Comparison of ENCODE assay signal across 8 cellular contexts in the genomic region with DNA sequence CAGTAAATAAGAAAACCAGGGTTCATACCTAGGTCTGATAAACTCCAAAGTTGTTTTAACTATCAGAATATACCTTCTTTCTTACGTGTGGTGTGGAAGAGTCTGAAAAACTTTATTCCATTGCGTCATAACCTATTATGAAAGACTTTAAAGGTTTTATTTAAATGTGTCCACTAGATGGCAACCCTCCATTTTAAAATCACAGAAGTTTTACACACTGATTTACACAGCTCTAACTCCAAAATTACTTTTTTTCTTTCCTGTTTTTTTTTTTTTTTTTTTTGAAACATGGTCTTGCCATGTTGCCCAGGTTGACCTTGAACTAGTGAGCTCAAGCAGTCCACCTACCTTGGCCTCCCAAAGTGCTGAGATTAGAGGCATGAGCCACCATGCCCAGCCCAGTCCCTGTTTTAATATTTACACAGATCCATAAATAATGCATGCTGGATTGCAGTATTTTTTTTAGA. TPM values are rescaled to one million over a fixed set of nuclear protein-coding genes. Genes with fewer than 3 reads are reported as not detected.
A peak's percentile ranks its signal among the peaks of the same experiment; 100 is the strongest.
DNase-seq lines count a peak whose midpoint lies in the region; TF ChIP-seq lines count a peak whose summit lies in the region.

No MANE protein-coding gene starts in this region.

- no peaks in the 10 kb centered on the region for H3K4me1 Mint-ChIP-seq in Caco-2 (ENCODE audit: low read depth, unreplicated experiment)

- no peak overlapping the region for H2BK5ac ChIP-seq in mesendoderm (ENCODE audit: low read length)

- H3K36me3 ChIP-seq in Caco-2 (ENCODE audit: control insufficient read depth, insufficient read depth, low read length) (no peaks in the 10 kb centered on the region), Peyer's patch (no peaks in the 10 kb centered on the region), mesendoderm (ENCODE audit: control insufficient read depth, insufficient read depth, low read length) (no peaks in the 10 kb centered on the region), uterus (no peaks in the 10 kb centered on the region)

- peak overlapping the region in 2 of 4 donors; percentile 2 to 7 for H3K27ac ChIP-seq in Peyer's patch
- no peak overlapping the region for H3K27ac ChIP-seq in mesendoderm (ENCODE audit: low read depth, low read length)
- peak overlapping the region; percentile 65 to 71 for H3K27ac ChIP-seq in uterus

- H3K27me3 Mint-ChIP-seq in Caco-2 (ENCODE audit: insufficient read depth, unreplicated experiment) = no peaks in the 10 kb centered on the region

- H3K9me3 Mint-ChIP-seq in Caco-2 (ENCODE audit: unreplicated experiment) = no peaks in the 10 kb centered on the region

- no peak overlapping the region for H3K4ac ChIP-seq in mesendoderm (ENCODE audit: low read depth, low read length)

- WGBS in mesendoderm (ENCODE audit: extremely low coverage, insufficient coverage, low lambda C conversion rate) = no CpG with 5 or more reads among the region's 2 CpGs

- H2AK5ac ChIP-seq in mesendoderm (ENCODE audit: low read length) = no peak overlapping the region

- H3K4me3 ChIP-seq in Caco-2 (ENCODE audit: low read depth, low read length) = no peak overlapping the region
- no peak overlapping the region for H3K4me3 ChIP-seq in Peyer's patch
- H3K4me3 ChIP-seq in mesendoderm (ENCODE audit: low read length) = no peak overlapping the region
- no peak overlapping the region for H3K4me3 ChIP-seq in uterus

- H4K8ac ChIP-seq in mesendoderm (ENCODE audit: low read depth, low read length) = no peak overlapping the region

- no peak overlapping the region for H2BK15ac ChIP-seq in mesendoderm (replicated peaks; ENCODE audit: low read depth)

- no peaks in the 10 kb centered on the region for H3K79me1 ChIP-seq in mesendoderm (ENCODE audit: low read length)

- CTCF ChIA-PET in Caco-2 (lab: Charles Lee) = interaction anchor here (0.6 to 4.1 kb wide), 24 partner anchors 12 to 1015 kb away, joined by 3 to 88 read pairs (median 4); partner anchors contain the start of genes ATF1, DAZAP2, DIP2B and LETMD1

- H3K27me3 ChIP-seq in Caco-2 (replicated peaks; ENCODE audit: control insufficient read depth, insufficient read depth, low read length) (no peaks in the 10 kb centered on the region), Peyer's patch (no peaks in the 10 kb centered on the region), mesendoderm (ENCODE audit: insufficient read depth, low read length, poor library complexity) (no peaks in the 10 kb centered on the region), uterus (no peaks in the 10 kb centered on the region)

- H3K56ac ChIP-seq in mesendoderm (ENCODE audit: low read length) = no peak overlapping the region

- no peak overlapping the region for H2BK120ac ChIP-seq in mesendoderm (ENCODE audit: low read depth, low read length)

- no peaks in the 10 kb centered on the region for H3K36me3 Mint-ChIP-seq in Caco-2 (ENCODE audit: insufficient read depth, unreplicated experiment)

- H3K4me1 ChIP-seq in Caco-2 (no peaks in the 10 kb centered on the region), Peyer's patch (no peaks in the 10 kb centered on the region), mesendoderm (ENCODE audit: control insufficient read depth, low read depth, low read length) (no peaks in the 10 kb centered on the region), uterus (no peaks in the 10 kb centered on the region)

- H3K4me3 Mint-ChIP-seq in Caco-2 (ENCODE audit: unreplicated experiment) = peak overlapping the region; percentile 10

- no peak for TF ChIP-seq POLR2A in Peyer's patch (IDR thresholded peaks at IDR 0.05)
- no peak for TF ChIP-seq POLR2A in uterus (IDR thresholded peaks at IDR 0.05)

- no peak overlapping the region for H3K18ac ChIP-seq in mesendoderm (ENCODE audit: low read length)

- POLR2A ChIA-PET in Caco-2 (lab: Charles Lee) = interaction anchor here (0.6 to 0.8 kb wide), 8 partner anchors 63 to 373 kb away, joined by 3 to 10 read pairs (median 6); partner anchors contain the start of gene SLC11A2

- H3K27ac Mint-ChIP-seq in Caco-2 (ENCODE audit: unreplicated experiment) = peak overlapping the region; percentile 9

- intact Hi-C loops in Caco-2 (cut with micrococcal nuclease; ENCODE audit: unreplicated experiment) = loop anchor here (1.0 to 10.0 kb wide), 5 partner anchors 60 to 519 kb away; partner anchors contain the start of genes CELA1 and DAZAP2
- intact Hi-C loops in uterus (cut with DNase I; ENCODE audit: low total_unique reads) = loop anchor here (2.0 kb wide), 1 partner anchor 161 kb away; no protein-coding TSS in a partner anchor

- no TSS peak for BruUV-seq in Caco-2 (replicated peaks; lab: Mats Ljungman, UMichigan)

- H3K79me2 ChIP-seq in mesendoderm (ENCODE audit: control insufficient read depth, insufficient read depth, low read length) = no peaks in the 10 kb centered on the region

- no peak overlapping the region for H4K5ac ChIP-seq in mesendoderm (ENCODE audit: low read length)

- H3K9me3 ChIP-seq in Caco-2 (no peaks in the 10 kb centered on the region), Peyer's patch (no peaks in the 10 kb centered on the region), uterus (no peaks in the 10 kb centered on the region)

- peak; percentile 46 to 57 for TF ChIP-seq CTCF in Caco-2 (IDR thresholded peaks at IDR 0.05; ENCODE audit: insufficient read depth in 1 of 2, low read depth in 1 of 2, low read length in 1 of 2, severe bottlenecking in 1 of 2, unreplicated experiment in 1 of 2)
- TF ChIP-seq CTCF in Peyer's patch (IDR thresholded peaks at IDR 0.05) = peak; percentile 20 to 86 (median 69)
- peak; percentile 43 to 76 (median 64) for TF ChIP-seq CTCF in uterus (IDR thresholded peaks at IDR 0.05)

- H3K23ac ChIP-seq in mesendoderm (ENCODE audit: low read length) = no peak overlapping the region

- H3K4me2 ChIP-seq in mesendoderm (ENCODE audit: low read length) = no peak overlapping the region

- peak in 1 of 2 experiments; percentile 51 for DNase-seq in Caco-2
- peak; percentile 69 for DNase-seq in HT-29 (ENCODE audit: low spot score)
- DNase-seq in Peyer's patch = no peak
- peak; percentile 79 to 82 for DNase-seq in dermis microvascular lymphatic vessel endothelial cell (ENCODE audit: low read depth in 2 of 2)
- peak; percentile 23 for DNase-seq in mesendoderm
- DNase-seq in uterus = no peak
- DNase-seq in stimulated activated CD8-positive, alpha-beta memory T cell treated with anti-CD3 and anti-CD28 coated beads, Interleukin-4, amount 100 ng/mL, for 48 hours = no peak
- DNase-seq in HK-2 (ENCODE audit: unreplicated experiment) = no peak

- H3K9ac ChIP-seq in mesendoderm (ENCODE audit: low read length) = no peak overlapping the region

RNA-seq across cellular contexts. Expression of gene TMPRSS12, which starts 17.3 kb away (rescaled TPM):
- total RNA-seq in Caco-2 (2022) = not detected in 2 replicates
- total RNA-seq in HT-29 (2014; rRNA removed; shearing (Covaris generic)) = not detected in 2 replicates
- not detected for total RNA-seq in Peyer's patch
- not detected in 2 replicates for total RNA-seq in dermis microvascular lymphatic vessel endothelial cell
- not detected for polyA plus RNA-seq in mesendoderm (2013, experiment 1 of 2)
- not detected for polyA plus RNA-seq in mesendoderm (2013, experiment 2 of 2)
- not detected for total RNA-seq in uterus

Comparison
In these comparisons a context has a peak if more than half of its experiments do, and no peak if none do; other contexts are left out.
1. DNase-seq: peak in HT-29 (single experiment), dermis microvascular lymphatic vessel endothelial cell (2 of 2) and mesendoderm (single experiment); none in Peyer's patch (0 of 3), uterus (0 of 2), stimulated activated CD8-positive, alpha-beta memory T cell treated with anti-CD3 and anti-CD28 coated beads, Interleukin-4, amount 100 ng/mL, for 48 hours (single experiment) and HK-2 (single experiment).
2. Peak in every context shown above with its lines, with median percentiles within 50 percentile points of each other: CTCF ChIP-seq.